ENCODE assay signal across 1 cellular context in the genomic region with DNA sequence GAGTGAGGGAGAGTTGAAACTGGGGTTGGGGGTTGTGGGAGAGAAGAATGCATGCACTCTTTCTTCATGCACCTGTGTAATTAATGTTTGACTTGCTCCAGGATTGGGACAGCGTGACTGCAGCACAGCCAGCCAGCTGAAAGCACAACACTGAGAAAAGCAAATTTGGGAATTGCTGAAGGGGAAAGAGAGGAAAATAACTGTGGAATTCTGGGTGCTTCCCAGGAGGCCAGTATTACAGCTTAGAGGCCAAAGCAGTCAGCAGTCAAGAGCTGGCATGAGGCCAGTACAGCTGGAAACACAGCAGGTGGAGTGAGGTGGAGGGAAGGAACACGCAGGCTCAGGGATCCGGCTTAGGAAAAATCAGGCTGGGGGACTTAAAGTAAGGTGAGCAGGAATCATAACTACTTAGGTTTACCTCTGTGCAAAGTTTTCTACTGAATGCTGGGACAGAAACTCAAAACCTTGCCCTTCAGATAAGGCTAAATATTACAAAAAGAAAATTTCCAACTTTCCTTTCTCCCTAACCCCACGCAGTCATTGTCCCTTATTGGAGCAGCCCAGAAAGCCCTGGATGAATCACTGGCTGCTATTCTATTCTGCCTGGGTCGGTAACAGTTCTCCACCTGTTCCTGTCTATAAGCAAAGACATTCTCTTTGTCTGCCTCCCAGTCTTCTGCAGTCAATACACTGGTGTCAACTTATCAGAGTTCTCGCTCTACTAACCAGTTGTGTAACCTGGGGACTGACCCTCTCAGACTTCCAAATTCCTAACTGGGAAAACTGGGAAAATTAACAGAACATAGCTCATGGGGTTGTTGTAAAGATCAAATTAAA.
TF ChIP-seq lines count a peak whose summit lies in the region.

No MANE protein-coding gene starts in this region.

TF ChIP-seq in GM23338, 12 proteins besides CTCF, POLR2A, EP300 and RAD21 (continued from another document):
- TF ChIP-seq, protein P1, sequence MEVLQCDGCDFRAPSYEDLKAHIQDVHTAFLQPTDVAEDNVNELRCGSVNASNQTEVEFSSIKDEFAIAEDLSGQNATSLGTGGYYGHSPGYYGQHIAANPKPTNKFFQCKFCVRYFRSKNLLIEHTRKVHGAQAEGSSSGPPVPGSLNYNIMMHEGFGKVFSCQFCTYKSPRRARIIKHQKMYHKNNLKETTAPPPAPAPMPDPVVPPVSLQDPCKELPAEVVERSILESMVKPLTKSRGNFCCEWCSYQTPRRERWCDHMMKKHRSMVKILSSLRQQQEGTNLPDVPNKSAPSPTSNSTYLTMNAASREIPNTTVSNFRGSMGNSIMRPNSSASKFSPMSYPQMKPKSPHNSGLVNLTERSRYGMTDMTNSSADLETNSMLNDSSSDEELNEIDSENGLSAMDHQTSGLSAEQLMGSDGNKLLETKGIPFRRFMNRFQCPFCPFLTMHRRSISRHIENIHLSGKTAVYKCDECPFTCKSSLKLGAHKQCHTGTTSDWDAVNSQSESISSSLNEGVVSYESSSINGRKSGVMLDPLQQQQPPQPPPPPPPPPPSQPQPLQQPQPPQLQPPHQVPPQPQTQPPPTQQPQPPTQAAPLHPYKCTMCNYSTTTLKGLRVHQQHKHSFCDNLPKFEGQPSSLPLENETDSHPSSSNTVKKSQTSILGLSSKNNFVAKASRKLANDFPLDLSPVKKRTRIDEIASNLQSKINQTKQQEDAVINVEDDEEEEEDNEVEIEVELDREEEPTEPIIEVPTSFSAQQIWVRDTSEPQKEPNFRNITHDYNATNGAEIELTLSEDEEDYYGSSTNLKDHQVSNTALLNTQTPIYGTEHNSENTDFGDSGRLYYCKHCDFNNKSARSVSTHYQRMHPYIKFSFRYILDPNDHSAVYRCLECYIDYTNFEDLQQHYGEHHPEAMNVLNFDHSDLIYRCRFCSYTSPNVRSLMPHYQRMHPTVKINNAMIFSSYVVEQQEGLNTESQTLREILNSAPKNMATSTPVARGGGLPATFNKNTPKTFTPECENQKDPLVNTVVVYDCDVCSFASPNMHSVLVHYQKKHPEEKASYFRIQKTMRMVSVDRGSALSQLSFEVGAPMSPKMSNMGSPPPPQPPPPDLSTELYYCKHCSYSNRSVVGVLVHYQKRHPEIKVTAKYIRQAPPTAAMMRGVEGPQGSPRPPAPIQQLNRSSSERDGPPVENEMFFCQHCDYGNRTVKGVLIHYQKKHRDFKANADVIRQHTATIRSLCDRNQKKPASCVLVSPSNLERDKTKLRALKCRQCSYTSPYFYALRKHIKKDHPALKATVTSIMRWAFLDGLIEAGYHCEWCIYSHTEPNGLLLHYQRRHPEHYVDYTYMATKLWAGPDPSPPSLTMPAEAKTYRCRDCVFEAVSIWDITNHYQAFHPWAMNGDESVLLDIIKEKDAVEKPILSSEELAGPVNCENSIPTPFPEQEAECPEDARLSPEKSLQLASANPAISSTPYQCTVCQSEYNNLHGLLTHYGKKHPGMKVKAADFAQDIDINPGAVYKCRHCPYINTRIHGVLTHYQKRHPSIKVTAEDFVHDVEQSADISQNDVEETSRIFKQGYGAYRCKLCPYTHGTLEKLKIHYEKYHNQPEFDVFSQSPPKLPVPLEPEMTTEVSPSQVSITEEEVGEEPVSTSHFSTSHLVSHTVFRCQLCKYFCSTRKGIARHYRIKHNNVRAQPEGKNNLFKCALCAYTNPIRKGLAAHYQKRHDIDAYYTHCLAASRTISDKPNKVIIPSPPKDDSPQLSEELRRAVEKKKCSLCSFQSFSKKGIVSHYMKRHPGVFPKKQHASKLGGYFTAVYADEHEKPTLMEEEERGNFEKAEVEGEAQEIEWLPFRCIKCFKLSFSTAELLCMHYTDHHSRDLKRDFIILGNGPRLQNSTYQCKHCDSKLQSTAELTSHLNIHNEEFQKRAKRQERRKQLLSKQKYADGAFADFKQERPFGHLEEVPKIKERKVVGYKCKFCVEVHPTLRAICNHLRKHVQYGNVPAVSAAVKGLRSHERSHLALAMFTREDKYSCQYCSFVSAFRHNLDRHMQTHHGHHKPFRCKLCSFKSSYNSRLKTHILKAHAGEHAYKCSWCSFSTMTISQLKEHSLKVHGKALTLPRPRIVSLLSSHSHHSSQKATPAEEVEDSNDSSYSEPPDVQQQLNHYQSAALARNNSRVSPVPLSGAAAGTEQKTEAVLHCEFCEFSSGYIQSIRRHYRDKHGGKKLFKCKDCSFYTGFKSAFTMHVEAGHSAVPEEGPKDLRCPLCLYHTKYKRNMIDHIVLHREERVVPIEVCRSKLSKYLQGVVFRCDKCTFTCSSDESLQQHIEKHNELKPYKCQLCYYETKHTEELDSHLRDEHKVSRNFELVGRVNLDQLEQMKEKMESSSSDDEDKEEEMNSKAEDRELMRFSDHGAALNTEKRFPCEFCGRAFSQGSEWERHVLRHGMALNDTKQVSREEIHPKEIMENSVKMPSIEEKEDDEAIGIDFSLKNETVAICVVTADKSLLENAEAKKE (CRISPR knock-in tag; IDR thresholded peaks at IDR 0.05), result no peak
- TF ChIP-seq EZH2phosphoT487 (IDR thresholded peaks at IDR 0.05; ENCODE audit: unreplicated experiment) (no peak), ZNF114 (CRISPR knock-in tag; IDR thresholded peaks at IDR 0.05) (no peak)
- TF ChIP-seq, protein P2, sequence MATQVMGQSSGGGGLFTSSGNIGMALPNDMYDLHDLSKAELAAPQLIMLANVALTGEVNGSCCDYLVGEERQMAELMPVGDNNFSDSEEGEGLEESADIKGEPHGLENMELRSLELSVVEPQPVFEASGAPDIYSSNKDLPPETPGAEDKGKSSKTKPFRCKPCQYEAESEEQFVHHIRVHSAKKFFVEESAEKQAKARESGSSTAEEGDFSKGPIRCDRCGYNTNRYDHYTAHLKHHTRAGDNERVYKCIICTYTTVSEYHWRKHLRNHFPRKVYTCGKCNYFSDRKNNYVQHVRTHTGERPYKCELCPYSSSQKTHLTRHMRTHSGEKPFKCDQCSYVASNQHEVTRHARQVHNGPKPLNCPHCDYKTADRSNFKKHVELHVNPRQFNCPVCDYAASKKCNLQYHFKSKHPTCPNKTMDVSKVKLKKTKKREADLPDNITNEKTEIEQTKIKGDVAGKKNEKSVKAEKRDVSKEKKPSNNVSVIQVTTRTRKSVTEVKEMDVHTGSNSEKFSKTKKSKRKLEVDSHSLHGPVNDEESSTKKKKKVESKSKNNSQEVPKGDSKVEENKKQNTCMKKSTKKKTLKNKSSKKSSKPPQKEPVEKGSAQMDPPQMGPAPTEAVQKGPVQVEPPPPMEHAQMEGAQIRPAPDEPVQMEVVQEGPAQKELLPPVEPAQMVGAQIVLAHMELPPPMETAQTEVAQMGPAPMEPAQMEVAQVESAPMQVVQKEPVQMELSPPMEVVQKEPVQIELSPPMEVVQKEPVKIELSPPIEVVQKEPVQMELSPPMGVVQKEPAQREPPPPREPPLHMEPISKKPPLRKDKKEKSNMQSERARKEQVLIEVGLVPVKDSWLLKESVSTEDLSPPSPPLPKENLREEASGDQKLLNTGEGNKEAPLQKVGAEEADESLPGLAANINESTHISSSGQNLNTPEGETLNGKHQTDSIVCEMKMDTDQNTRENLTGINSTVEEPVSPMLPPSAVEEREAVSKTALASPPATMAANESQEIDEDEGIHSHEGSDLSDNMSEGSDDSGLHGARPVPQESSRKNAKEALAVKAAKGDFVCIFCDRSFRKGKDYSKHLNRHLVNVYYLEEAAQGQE (IDR thresholded peaks at IDR 0.05; ENCODE audit: unreplicated experiment), result no peak
